Comparison of ENCODE assay signal across 8 cellular contexts in genomic region chr17:19398301-19399181, GRCh38. TPM values are rescaled to one million over a fixed set of nuclear protein-coding genes. Genes with fewer than 3 reads are reported as not detected.
DNase-seq lines count a peak whose midpoint lies in the region; ATAC-seq and FAIRE-seq lines count a peak whose summit lies in the region.

No MANE protein-coding gene starts in this region.

- H3K4me3 ChIP-seq in mesenchymal stem cell (ENCODE audit: insufficient read depth in 1 of 2, low read depth in 1 of 2, low read length in 2 of 2), result no peak overlapping the region
- no peak overlapping the region for H3K4me3 ChIP-seq in H7 (ENCODE audit: insufficient read depth, low read depth, low read length)

- no peak overlapping the region for H3K4me2 ChIP-seq in mesenchymal stem cell (ENCODE audit: low read length, poor library complexity, severe bottlenecking)

- ATAC-seq in HG03280 (IDR thresholded peaks at IDR 0.05; ENCODE audit: unreplicated experiment) (no peak), GM19351 (IDR thresholded peaks at IDR 0.05; ENCODE audit: unreplicated experiment) (no peak)

- no peak overlapping the region for H2BK5ac ChIP-seq in mesenchymal stem cell (ENCODE audit: low read depth, low read length, poor library complexity, severe bottlenecking)

- peak overlapping the region; percentile 61 to 89 for H3K18ac ChIP-seq in mesenchymal stem cell (ENCODE audit: low read depth in 1 of 2, low read length in 2 of 2)

- H3K9me3 ChIP-seq in mesenchymal stem cell (ENCODE audit: control insufficient read depth, low read length), result no peaks in the 10 kb centered on the region

- peak overlapping the region; percentile 67 for H2BK15ac ChIP-seq in mesenchymal stem cell (ENCODE audit: low read depth, poor library complexity, severe bottlenecking)

- H2BK120ac ChIP-seq in mesenchymal stem cell (ENCODE audit: low read depth, low read length), result no peak overlapping the region

- H3K14ac ChIP-seq in mesenchymal stem cell (ENCODE audit: low read length in 2 of 2), result no peak overlapping the region

- peak; percentile 10 for FAIRE-seq in colon (lab: Jason Lieb, UNC)

- no peak overlapping the region for H2AFZ ChIP-seq in mesenchymal stem cell (ENCODE audit: low read depth, low read length)

- no peak overlapping the region for H3K27ac ChIP-seq in mesenchymal stem cell (ENCODE audit: low read length, poor library complexity, severe bottlenecking)

- peaks cover 2% of the 10 kb centered on the region for H3K4me1 ChIP-seq in mesenchymal stem cell (ENCODE audit: control insufficient read depth, insufficient read depth, low read depth, low read length)

- no peak overlapping the region for H3K9ac ChIP-seq in mesenchymal stem cell (ENCODE audit: low read length)

- H3K36me3 ChIP-seq in mesenchymal stem cell (ENCODE audit: control insufficient read depth in 1 of 2, insufficient read depth in 2 of 2, low read depth in 1 of 2, low read length in 2 of 2) (no peaks in the 10 kb centered on the region), H7 (replicated peaks; ENCODE audit: control insufficient read depth, insufficient read depth, low read length) (no peaks in the 10 kb centered on the region)

- WGBS in mesenchymal stem cell, result 54% methylated on average over 2 of the region's 2 CpGs

- H3K27me3 ChIP-seq in mesenchymal stem cell (ENCODE audit: control insufficient read depth in 1 of 2, insufficient read depth in 1 of 2, low read length in 2 of 2), result peaks cover 0 to 3% of the 10 kb centered on the region in 2 experiments
- no peaks in the 10 kb centered on the region for H3K27me3 ChIP-seq in H7 (ENCODE audit: control insufficient read depth, insufficient read depth, low read length)

- peak overlapping the region; percentile 97 for H4K91ac ChIP-seq in mesenchymal stem cell (ENCODE audit: low read length)

- H3K23ac ChIP-seq in mesenchymal stem cell (ENCODE audit: low read length in 2 of 2), result no peak overlapping the region

- H2BK12ac ChIP-seq in mesenchymal stem cell (ENCODE audit: low read length in 2 of 2), result peak overlapping the region; percentile 1 to 88

- H2AK5ac ChIP-seq in mesenchymal stem cell (ENCODE audit: low read length, severe bottlenecking), result no peak overlapping the region

- DNase-seq in AG20443 (ENCODE audit: low spot score), result peak; percentile 24
- DNase-seq in NCI-H2081 (lab: John Stamatoyannopoulos, UW), result peak; percentile 54 to 74
- DNase-seq in mesenchymal stem cell, result peak; percentile 35
- no peak for DNase-seq in H7
- DNase-seq in SK-N-DZ (ENCODE audit: low spot score), result no peak

- H3K79me1 ChIP-seq in mesenchymal stem cell (replicated peaks; ENCODE audit: low read length, poor library complexity, severe bottlenecking), result no peaks in the 10 kb centered on the region

- H3K4ac ChIP-seq in mesenchymal stem cell (ENCODE audit: low read depth in 1 of 2, low read length in 2 of 2), result peak overlapping the region in 1 of 2 experiments; percentile 79

- H4K8ac ChIP-seq in mesenchymal stem cell (ENCODE audit: low read length), result peak overlapping the region; percentile 91

RNA-seq across cellular contexts. Expression of gene MFAP4, which starts 11.6 kb away (rescaled TPM):
- polyA plus RNA-seq in mesenchymal stem cell (2013, experiment 1 of 2), result 238 TPM
- polyA plus RNA-seq in mesenchymal stem cell (2013, experiment 2 of 2), result 237 TPM
- 22.2 and 24.8 TPM in 2 replicates for total RNA-seq in H7 (2014; rRNA removed; shearing (Covaris generic))
- polyA plus RNA-seq in SK-N-DZ (2014; cell fraction: cytosol; rRNA removed), result 17.9 and 18.6 TPM in 2 replicates
- polyA plus RNA-seq in SK-N-DZ (2014; cell fraction: nucleus; rRNA removed), result 7.8 and 11.7 TPM in 2 replicates

RNA-seq across cellular contexts. Expression of gene RNF112, which starts 12.5 kb away (rescaled TPM):
- 0.08 TPM for polyA plus RNA-seq in mesenchymal stem cell (2013, experiment 1 of 2)
- 0.08 TPM for polyA plus RNA-seq in mesenchymal stem cell (2013, experiment 2 of 2)
- 2.3 and 3.0 TPM in 2 replicates for total RNA-seq in H7 (2014; rRNA removed; shearing (Covaris generic))
- 11.7 and 18.9 TPM in 2 replicates for polyA plus RNA-seq in SK-N-DZ (2014; cell fraction: cytosol; rRNA removed)
- 74.2 and 97.1 TPM in 2 replicates for polyA plus RNA-seq in SK-N-DZ (2014; cell fraction: nucleus; rRNA removed)

RNA-seq across cellular contexts. Expression of gene MAPK7, which starts 20.2 kb away (rescaled TPM):
- polyA plus RNA-seq in mesenchymal stem cell (2013, experiment 1 of 2), result 33.6 TPM
- polyA plus RNA-seq in mesenchymal stem cell (2013, experiment 2 of 2), result 30.7 TPM
- total RNA-seq in H7 (2014; rRNA removed; shearing (Covaris generic)), result 26.1 and 30.4 TPM in 2 replicates
- polyA plus RNA-seq in SK-N-DZ (2014; cell fraction: cytosol; rRNA removed), result 12.4 and 25.4 TPM in 2 replicates
- 16.0 and 39.5 TPM in 2 replicates for polyA plus RNA-seq in SK-N-DZ (2014; cell fraction: nucleus; rRNA removed)

RNA-seq across cellular contexts. Expression of gene B9D1, which starts 36.0 kb away (rescaled TPM):
- polyA plus RNA-seq in mesenchymal stem cell (2013, experiment 1 of 2), result 30.2 TPM
- 30.8 TPM for polyA plus RNA-seq in mesenchymal stem cell (2013, experiment 2 of 2)
- 61.5 and 63.5 TPM in 2 replicates for total RNA-seq in H7 (2014; rRNA removed; shearing (Covaris generic))
- 23.1 and 46.3 TPM in 2 replicates for polyA plus RNA-seq in SK-N-DZ (2014; cell fraction: cytosol; rRNA removed)
- polyA plus RNA-seq in SK-N-DZ (2014; cell fraction: nucleus; rRNA removed), result 50.2 and 66.7 TPM in 2 replicates

Comparison
In these comparisons a context has a peak if more than half of its experiments do, and no peak if none do; other contexts are left out.
1. DNase-seq: peak in AG20443 (single experiment), NCI-H2081 (2 of 2) and mesenchymal stem cell (single experiment); none in H7 (single experiment) and SK-N-DZ (single experiment).